19 cellular contexts compared by ENCODE assay signal in the genomic region with DNA sequence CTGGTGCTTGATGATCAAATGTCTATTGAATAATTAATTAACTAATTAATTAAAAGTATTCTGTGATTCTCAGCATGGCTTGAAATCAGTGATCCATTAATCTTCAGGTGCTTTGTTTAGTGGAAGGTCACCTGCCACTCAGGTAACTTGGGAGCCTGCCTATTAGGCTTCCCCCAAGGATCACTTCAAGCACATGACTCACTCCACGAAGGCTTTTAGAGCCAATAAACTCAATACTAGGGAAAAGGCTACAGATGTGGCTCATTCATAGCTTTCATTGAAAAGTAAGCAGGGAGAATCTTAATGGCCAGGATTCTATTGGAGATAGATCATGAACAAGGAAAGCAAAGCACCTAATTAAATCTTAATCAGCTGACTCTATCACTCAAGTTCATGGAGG. TPM values are rescaled to one million over a fixed set of nuclear protein-coding genes. Genes with fewer than 3 reads are reported as not detected.
A peak's percentile ranks its signal among the peaks of the same experiment; 100 is the strongest.
DNase-seq lines count a peak whose midpoint lies in the region; ATAC-seq, FAIRE-seq and TF ChIP-seq lines count a peak whose summit lies in the region.
"Had no signal": no experiment of that assay in that cellular context is flagged by ENCODE, and none has a peak within 500 bp of the region (broad histone marks: within the 10 kb centered on the region; RNA-seq: fewer than 3 reads in every experiment).

No MANE protein-coding gene starts in this region.

- TF ChIP-seq CTCF in K562 (IDR thresholded peaks at IDR 0.05 in 2 of 3, conservative IDR thresholded peaks at IDR 0.05 in 1 of 3; ENCODE audit: insufficient read depth in 2 of 3, low read depth in 1 of 3, low read length in 3 of 3) (no peak), lung (IDR thresholded peaks at IDR 0.05; ENCODE audit: control extremely low read depth, extremely low read depth) (no peak)

- POLR2A ChIA-PET in K562 (lab: Yijun Ruan, JAX), result interaction anchor here (0.6 to 1.0 kb wide), 2 partner anchors 21 kb away, joined by 3 to 5 read pairs; partner anchors contain the start of gene AREG

- H3K4me3 ChIP-seq in K562 (no peak overlapping the region), lung (no peak overlapping the region)
- H3K4me3 ChIP-seq: GM23248, HAP-1 had no signal

- no peak for TF ChIP-seq RAD21 in K562 (CRISPR knock-in tag; conservative IDR thresholded peaks at IDR 0.05 in 1 of 2, IDR thresholded peaks at IDR 0.05 in 1 of 2)

- H3K4me1 ChIP-seq in K562 (replicated peaks in 1 of 2; ENCODE audit: control insufficient read depth in 2 of 2, insufficient read depth in 2 of 2, low read length in 2 of 2) (peaks cover 0 to 6% of the 10 kb centered on the region in 2 experiments; a peak in 2 of 5 replicates), lung (ENCODE audit: control insufficient read depth in 2 of 2, insufficient read depth in 2 of 2, low read length in 2 of 2) (no peaks in the 10 kb centered on the region)
- H3K4me1 ChIP-seq: BE2C, HAP-1 had no signal

- in situ Hi-C loops in K562 (cut with MboI), result no loop called here

- intact Hi-C loops in K562 (cut with micrococcal nuclease), result no loop called here

- no TSS peak for BruUV-seq in K562 (replicated peaks; lab: Mats Ljungman, UMichigan)

- no peaks in the 10 kb centered on the region for H3K36me3 ChIP-seq in K562 (ENCODE audit: control insufficient read depth, insufficient read depth, low read length)
- no peaks in the 10 kb centered on the region for H3K36me3 ChIP-seq in lung (ENCODE audit: control insufficient read depth in 2 of 2, insufficient read depth in 2 of 2, low read length in 2 of 2)
- H3K36me3 ChIP-seq: BE2C, HAP-1 had no signal

- H3K9me3 ChIP-seq in K562 (replicated peaks; ENCODE audit: control insufficient read depth, insufficient read depth, low read depth, low read length) (no peaks in the 10 kb centered on the region; the same call in 1 of the 2 replicates), lung (ENCODE audit: control insufficient read depth in 2 of 2, insufficient read depth in 1 of 2, low read length in 1 of 2) (no peaks in the 10 kb centered on the region)
- H3K9me3 ChIP-seq: BE2C, HAP-1 had no signal

- peak overlapping the region; percentile 79 for H2AFZ ChIP-seq in K562 (ENCODE audit: low read depth, low read length)
- H2AFZ ChIP-seq: GM23248 had no signal

- H3K79me2 ChIP-seq in K562 (ENCODE audit: control insufficient read depth, insufficient read depth, low read length), result no peaks in the 10 kb centered on the region

- ATAC-seq in K562, result no peak
- ATAC-seq in lung (ENCODE audit: insufficient read depth, low FRiP score), result peak; percentile 47
- no peak for ATAC-seq in HG03571 (IDR thresholded peaks at IDR 0.05; ENCODE audit: unreplicated experiment)

- no peak for TF ChIP-seq EP300 in K562 (IDR thresholded peaks at IDR 0.05; ENCODE audit: low read length)

- TF ChIP-seq POLR2A in K562 (conservative IDR thresholded peaks at IDR 0.05), result no peak

- no peak overlapping the region for H3K9ac ChIP-seq in K562 (ENCODE audit: insufficient read depth in 1 of 2, low read depth in 2 of 2, low read length in 2 of 2)
- H3K9ac ChIP-seq: GM23248 had no signal

- DNase-seq in DMS79 (lab: John Stamatoyannopoulos, UW) (peak; percentile 70), K562 (ENCODE audit: extremely low read depth in 1 of 4, low spot score in 3 of 4) (no peak), lung (ENCODE audit: low spot score) (peak; percentile 45), NCI-H187 (lab: John Stamatoyannopoulos, UW) (no peak), substantia nigra (lab: John Stamatoyannopoulos, UW) (no peak)
- DNase-seq: ACHN; BE2C; C1 segment of cervical spinal cord; CD4-positive, CD25-positive, alpha-beta regulatory T cell; CD8-positive, alpha-beta memory T cell; COR-L47; GM23248 had no signal

- H3K4me2 ChIP-seq in K562 (ENCODE audit: insufficient read depth, low read length), result peak overlapping the region; percentile 30; the same call in 1 of the 2 replicates

- CTCF ChIA-PET in K562 (lab: Yijun Ruan, JAX; ENCODE audit: low intra/inter-chr PET ratio), result no interaction called here

- H3K27me3 ChIP-seq in K562 (ENCODE audit: control insufficient read depth in 2 of 2, insufficient read depth in 2 of 2, low read length in 2 of 2) (no peaks in the 10 kb centered on the region), lung (ENCODE audit: control insufficient read depth, insufficient read depth) (no peaks in the 10 kb centered on the region)
- H3K27me3 ChIP-seq: BE2C had no signal

- FAIRE-seq in K562 (lab: Jason Lieb, UNC), result no peak
- FAIRE-seq: A204.1, G401.6, GM12892, GM18507 had no signal

- no peaks in the 10 kb centered on the region for H4K20me1 ChIP-seq in K562 (replicated peaks; ENCODE audit: control insufficient read depth, insufficient read depth, low read length)

- H3K9me1 ChIP-seq in K562 (ENCODE audit: control insufficient read depth, insufficient read depth, low read length), result no peaks in the 10 kb centered on the region

- no peak overlapping the region; the same call in 2 of the 3 replicates for H3K27ac ChIP-seq in K562 (ENCODE audit: extremely low read depth, low read depth, low read length)
- H3K27ac ChIP-seq in lung (ENCODE audit: low read depth in 1 of 2, low read length in 1 of 2), result no peak overlapping the region
- no peak overlapping the region for H3K27ac ChIP-seq in substantia nigra (ENCODE audit: low read depth, low read length, poor library complexity, severe bottlenecking)
- H3K27ac ChIP-seq: GM23248, HL-60 had no signal

- 23% methylated on average over 1 of the region's 1 CpG for WGBS in K562 (ENCODE audit: insufficient coverage, low coverage, missing lambda C conversion rate)
- 61 to 90% methylated on average over 1 of the region's 1 CpG for WGBS in lung, 2 donors

TF ChIP-seq in K562, 482 proteins besides CTCF, POLR2A, EP300 and RAD21 (continues in another document):
- TF ChIP-seq NR1H2 (CRISPR knock-in tag; IDR thresholded peaks at IDR 0.05) (no peak), ZNF3 (CRISPR knock-in tag; IDR thresholded peaks at IDR 0.05) (no peak), TCFL5 (CRISPR knock-in tag; conservative IDR thresholded peaks at IDR 0.05) (no peak), NFIX (CRISPR knock-in tag; IDR thresholded peaks at IDR 0.05; ENCODE audit: low read depth) (no peak), FIP1L1 (IDR thresholded peaks at IDR 0.05; ENCODE audit: low read depth, low read length, poor library complexity, severe bottlenecking) (no peak), ZC3H4 (CRISPR knock-in tag; IDR thresholded peaks at IDR 0.05; ENCODE audit: borderline replicate concordance) (no peak)
- TF ChIP-seq, protein P1, sequence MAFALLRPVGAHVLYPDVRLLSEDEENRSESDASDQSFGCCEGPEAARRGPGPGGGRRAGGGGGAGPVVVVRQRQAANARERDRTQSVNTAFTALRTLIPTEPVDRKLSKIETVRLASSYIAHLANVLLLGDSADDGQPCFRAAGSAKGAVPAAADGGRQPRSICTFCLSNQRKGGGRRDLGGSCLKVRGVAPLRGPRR (CRISPR knock-in tag; IDR thresholded peaks at IDR 0.05), result no peak

RNA-seq across cellular contexts. Expression of gene AREG, which starts 21.3 kb away (rescaled TPM):
- 10.7 and 18.3 TPM in 2 replicates for total RNA-seq in K562 (2011; cell fraction: chromatin; rRNA removed; ENCODE audit: low replicate concordance)
- 16.6 and 18.3 TPM in 2 replicates for total RNA-seq in K562 (2011; cell fraction: nucleolus; rRNA removed)
- total RNA-seq in K562 (2011; cell fraction: nucleoplasm; rRNA removed), result 17.7 and 18.4 TPM in 2 replicates
- total RNA-seq in K562 (2014; rRNA removed) (4.5 and 5.8 TPM in 2 replicates), K562 (2014; rRNA removed; fragmentation: Illumina TruSeq; extraction: Trizol) (5.7 and 6.7 TPM in 2 replicates), K562 (2015; rRNA removed; fragmentation: Illumina TruSeq; extraction: Trizol) (2.8 and 3.5 TPM in 2 replicates), K562 (2021) (5.4 and 5.6 TPM in 2 replicates), lung (10 to 100 TPM in 1 of 2 donors, 1 to 10 TPM in 1; 3.3 to 22.0 TPM)
- polyA plus RNA-seq in K562 (2011; rRNA removed) (7.3 and 8.5 TPM in 2 replicates), K562 (2014; fragmentation: Illumina TruSeq; extraction: Trizol) (6.5 and 7.7 TPM in 2 replicates), K562 (2014; fragmentation: Nextera tagmentation; extraction: Ambion mirVana) (1 to 10 TPM; 1.4 to 2.4 TPM), K562 (2014; rRNA removed) (3.8 and 5.5 TPM in 2 replicates), lung (10 to 100 TPM in 1 of 2 donors, 1 to 10 TPM in 1; 5.3 to 44.0 TPM)
- polyA plus RNA-seq in K562 (2011; cell fraction: cytosol; rRNA removed), result 6.3 and 6.9 TPM in 2 replicates
- 5.3 and 7.3 TPM in 2 replicates for polyA plus RNA-seq in K562 (2011; cell fraction: nucleus; rRNA removed)
- 5.1 and 9.9 TPM in 2 replicates for polyA plus RNA-seq in K562 (2012)
- polyA minus RNA-seq in K562 (2011; rRNA and poly(A)+ RNA removed), result 3.9 and 7.5 TPM in 2 replicates
- 3.4 and 3.9 TPM in 2 replicates for polyA minus RNA-seq in K562 (2011; cell fraction: cytosol; rRNA and poly(A)+ RNA removed)
- polyA minus RNA-seq in K562 (2011; cell fraction: nucleus; rRNA and poly(A)+ RNA removed), result 6.2 and 10.2 TPM in 2 replicates

Comparison
In these comparisons a context has a peak if more than half of its experiments do, and no peak if none do; other contexts are left out.
1. DNase-seq: peak in DMS79 (single experiment) and lung (single experiment); none in K562 (0 of 4), NCI-H187 (0 of 2) and substantia nigra (0 of 49).